In genomic region chr16:66578596-66579531, GRCh38 we compare ENCODE assay signal across 9 cellular contexts. TPM values are rescaled to one million over a fixed set of nuclear protein-coding genes. Genes with fewer than 3 reads are reported as not detected.
DNase-seq lines count a peak whose midpoint lies in the region; ATAC-seq and TF ChIP-seq lines count a peak whose summit lies in the region.
"Had no signal": no experiment of that assay in that cellular context is flagged by ENCODE, and none has a peak within 500 bp of the region (broad histone marks: within the 10 kb centered on the region; RNA-seq: fewer than 3 reads in every experiment).

Gene CMTM2, plus strand, starts transcription at chr16:66579463. Its CDS starts 145 bp downstream, at chr16:66579608.

- TF ChIP-seq CTCF in fibroblast of lung (conservative IDR thresholded peaks at IDR 0.05 in 1 of 2, IDR thresholded peaks at IDR 0.05 in 1 of 2; ENCODE audit: low read depth in 1 of 2, low read length in 2 of 2), result no peak

- peak; percentile 54 to 72 (median 68) for ATAC-seq in T-cell (replicated peaks in 1 of 4)
- ATAC-seq in HG02678 (IDR thresholded peaks at IDR 0.05; ENCODE audit: unreplicated experiment), result no peak
- ATAC-seq in HG03175 (IDR thresholded peaks at IDR 0.05; ENCODE audit: unreplicated experiment), result no peak

- H3K9ac ChIP-seq in ES-I3 (ENCODE audit: low read depth, low read length) (peak within 1 kb of the TSS; percentile 17; the same call in 1 of the 2 replicates), fibroblast of lung (ENCODE audit: insufficient read depth, low read length) (no peak within 1 kb of the TSS)

- no peaks in the 10 kb centered on the region for H3K9me3 Mint-ChIP-seq in T-cell

- peak within 1 kb of the TSS in 1 of 4 experiments; percentile 4 for H3K4me3 ChIP-seq in fibroblast of lung (replicated peaks in 1 of 4; ENCODE audit: control extremely low read depth in 1 of 4, insufficient read depth in 1 of 4, low read depth in 3 of 4, low read length in 4 of 4)

- peaks cover 20% of the 10 kb centered on the region for H3K27me3 ChIP-seq in fibroblast of lung (ENCODE audit: control insufficient read depth, insufficient read depth, low read length)

- no peak within 1 kb of the TSS for H3K27ac Mint-ChIP-seq in T-cell

- POLR2A ChIA-PET in T-cell (lab: Charles Lee), result interaction anchor here in 1 of 2 donors (0.6 kb wide), 3 partner anchors 11 to 26 kb away, joined by 3 to 8 read pairs (median 4); no protein-coding TSS in a partner anchor

- no peaks in the 10 kb centered on the region for H3K9me3 ChIP-seq in ES-I3 (ENCODE audit: control insufficient read depth, insufficient read depth, low read length)
- H3K9me3 ChIP-seq in fibroblast of lung (ENCODE audit: control insufficient read depth, insufficient read depth, low read depth, low read length), result no peaks in the 10 kb centered on the region

- no peaks in the 10 kb centered on the region for H3K36me3 Mint-ChIP-seq in T-cell

- peak within 1 kb of the TSS; percentile 40 for H3K4me2 ChIP-seq in fibroblast of lung (ENCODE audit: extremely low read depth, insufficient read depth, low read length)

- H3K4me1 Mint-ChIP-seq in T-cell, result peaks cover 11 to 17% (median 12%) of the 10 kb centered on the region in 3 donors

- H4K20me1 ChIP-seq in fibroblast of lung (ENCODE audit: control insufficient read depth, extremely low read depth, insufficient read depth, low read length), result no peaks in the 10 kb centered on the region

- H3K27me3 Mint-ChIP-seq in T-cell, result peaks cover 7 to 38% of the 10 kb centered on the region in 2 donors

- no peak within 1 kb of the TSS for H3K27ac ChIP-seq in fibroblast of lung (ENCODE audit: insufficient read depth, low read length)

- peaks cover 14% of the 10 kb centered on the region for H3K4me1 ChIP-seq in ES-I3 (ENCODE audit: insufficient read depth, low read length)
- peaks cover 14% of the 10 kb centered on the region for H3K4me1 ChIP-seq in fibroblast of lung (ENCODE audit: control insufficient read depth, extremely low read depth, insufficient read depth, low read length)

- DNase-seq in T-cell (peak in 16 of 34 experiments; percentile 5 to 37 (median 21)), fibroblast of lung (ENCODE audit: low read depth in 2 of 2) (peak; percentile 18 to 28), retina (peak; percentile 66), cerebellar cortex (ENCODE audit: low spot score) (no peak), DMS79 treated with DMSO at 0.1 percent for 48 hours (lab: John Stamatoyannopoulos, UW) (no peak)
- DNase-seq: NCI-H2171 treated with DMSO at 0.1 percent for 48 hours had no signal

- H2AFZ ChIP-seq in fibroblast of lung (ENCODE audit: low read length), result no peak within 1 kb of the TSS

- CTCF ChIA-PET in T-cell (lab: Charles Lee), result interaction anchor here (0.6 to 1.8 kb wide), 4 partner anchors 11 to 164 kb away, joined by 4 to 11 read pairs (median 4); no protein-coding TSS in a partner anchor

- H3K79me2 ChIP-seq in fibroblast of lung (ENCODE audit: control insufficient read depth, insufficient read depth, low read length), result no peaks in the 10 kb centered on the region

- H3K36me3 ChIP-seq in ES-I3 (ENCODE audit: insufficient read depth, low read length), result no peaks in the 10 kb centered on the region; the same call in 1 of the 2 replicates
- no peaks in the 10 kb centered on the region for H3K36me3 ChIP-seq in fibroblast of lung (ENCODE audit: control insufficient read depth, insufficient read depth, low read length)

- H3K4me3 Mint-ChIP-seq in T-cell, result peak within 1 kb of the TSS; percentile 62 to 72 (median 68)

RNA-seq across cellular contexts. Expression of gene CMTM2, which starts in this region (rescaled TPM):
- under 1 TPM in 2 of 5 donors, not detected in 3; 0.26 to 0.62 TPM for total RNA-seq in T-cell
- not detected in 2 replicates for total RNA-seq in fibroblast of lung
- not detected in 2 replicates for polyA plus RNA-seq in fibroblast of lung
- polyA plus RNA-seq in fibroblast of lung (2012), result not detected in 2 replicates
- not detected in 2 replicates for polyA minus RNA-seq in fibroblast of lung (ENCODE audit: low replicate concordance)

Comparison
In these comparisons a context has a peak if more than half of its experiments do, and no peak if none do; other contexts are left out.
1. Peak in ATAC-seq in T-cell; RNA of the gene not detected or under 1 TPM.
2. Peak in DNase-seq and H3K4me2 ChIP-seq in fibroblast of lung; RNA of the gene not detected or under 1 TPM.